In the genomic region with DNA sequence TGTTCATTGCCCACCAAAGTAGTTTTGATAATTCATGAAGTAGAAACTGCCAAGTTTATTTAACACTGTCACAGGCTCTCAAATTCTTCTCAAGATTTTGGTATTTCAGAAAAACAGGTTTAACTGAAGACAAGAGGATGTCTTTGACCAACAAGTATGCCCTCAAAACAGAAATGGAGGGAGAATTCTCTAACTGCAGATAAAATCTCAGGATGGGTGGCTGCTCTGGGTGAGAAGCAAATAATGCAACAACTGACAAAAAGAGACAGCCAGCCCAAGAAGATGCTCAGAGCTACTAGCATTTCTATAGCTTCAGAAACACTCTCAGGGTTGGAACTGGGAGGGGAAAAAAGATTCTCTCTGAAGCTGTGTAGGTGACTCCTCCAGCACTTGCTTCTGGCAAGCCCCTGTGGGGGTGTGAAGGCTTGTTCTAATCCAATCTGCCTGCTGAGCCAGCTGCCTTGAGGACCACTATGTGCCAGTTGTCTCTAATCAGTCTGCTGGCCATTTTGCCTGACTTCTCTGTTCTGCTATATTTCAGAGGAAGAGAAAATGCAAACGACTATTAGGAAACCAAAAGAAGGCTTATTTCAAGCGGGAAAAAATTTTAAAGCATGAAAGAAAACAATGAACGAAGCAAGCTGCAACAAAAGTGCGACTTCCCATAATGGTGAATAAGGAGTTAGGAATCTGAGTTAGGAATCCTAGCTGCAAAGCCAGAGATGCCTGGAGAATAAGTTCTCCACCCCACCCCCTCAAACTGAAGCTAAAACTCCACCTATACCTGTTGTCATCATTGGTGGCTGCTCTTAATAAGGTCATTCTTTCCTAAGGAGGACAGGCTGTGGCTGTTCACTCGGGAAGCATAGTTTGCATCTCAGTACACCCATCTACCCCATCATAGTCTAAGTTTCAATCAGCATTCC, we compare ENCODE assay signal across 11 cellular contexts.
DNase-seq lines count a peak whose midpoint lies in the region; ATAC-seq, FAIRE-seq and TF ChIP-seq lines count a peak whose summit lies in the region.
"Had no signal": no experiment of that assay in that cellular context is flagged by ENCODE, and none has a peak within 500 bp of the region (broad histone marks: within the 10 kb centered on the region; RNA-seq: fewer than 3 reads in every experiment).

No MANE protein-coding gene starts in this region.

- no peak overlapping the region for H3K4me3 Mint-ChIP-seq in activated CD8-positive, alpha-beta T cell treated with anti-CD3 and anti-CD28 coated beads for 36 hours
- H3K4me3 Mint-ChIP-seq in activated CD8-positive, alpha-beta T cell treated with anti-CD3 and anti-CD28 coated beads, Interleukin-2, amount 10 ng/mL, durations not matched to agents 7 days and 5 days: no peak overlapping the region
- H3K4me3 Mint-ChIP-seq: dendritic cell treated with granulocyte-macrophage colony-stimulating factor and Interleukin-4, amounts not matched to agents 40 ng/mL and 50 ng/mL, for 4 days had no signal

- FAIRE-seq in D721Med (lab: Jason Lieb, UNC): no peak

- in situ Hi-C loops in astrocyte of the cerebellum (cut with HindIII; ENCODE audit: low sequenced_read_pairs): no loop called here

- H3K36me3 Mint-ChIP-seq in activated CD8-positive, alpha-beta T cell treated with anti-CD3 and anti-CD28 coated beads for 36 hours (ENCODE audit: low read depth): no peaks in the 10 kb centered on the region
- H3K36me3 Mint-ChIP-seq in activated CD8-positive, alpha-beta T cell treated with anti-CD3 and anti-CD28 coated beads, Interleukin-2, amount 10 ng/mL, durations not matched to agents 7 days and 5 days (ENCODE audit: low read depth): no peaks in the 10 kb centered on the region

- peak overlapping the region; percentile 75 to 87 for H3K27ac ChIP-seq in aorta (ENCODE audit: low read depth in 1 of 2, low read length in 2 of 2)

- peaks cover 2 to 16% of the 10 kb centered on the region in 2 donors for H3K4me1 ChIP-seq in aorta (ENCODE audit: control insufficient read depth in 1 of 2, insufficient read depth in 2 of 2, low read length in 2 of 2)

- peak; percentile 37 for ATAC-seq in activated CD8-positive, alpha-beta T cell treated with anti-CD3 and anti-CD28 coated beads for 36 hours
- no peak for ATAC-seq in activated CD8-positive, alpha-beta T cell treated with anti-CD3 and anti-CD28 coated beads, Interleukin-2, amount 10 ng/mL, durations not matched to agents 7 days and 5 days
- ATAC-seq in aorta (ENCODE audit: low FRiP score) (no peak), HG02678 (IDR thresholded peaks at IDR 0.05; ENCODE audit: unreplicated experiment) (no peak), HG03095 (IDR thresholded peaks at IDR 0.05; ENCODE audit: unreplicated experiment) (no peak)

- H3K4me3 ChIP-seq in astrocyte of the cerebellum (ENCODE audit: low read depth, low read length): no peak overlapping the region
- no peak overlapping the region for H3K4me3 ChIP-seq in aorta (ENCODE audit: low read length in 2 of 2)

- CTCF ChIA-PET in activated CD8-positive, alpha-beta T cell treated with anti-CD3 and anti-CD28 coated beads for 36 hours (lab: Charles Lee): interaction anchor here (1.0 to 3.0 kb wide), 4 partner anchors 10 to 151 kb away, joined by 3 to 10 read pairs (median 5); no protein-coding TSS in a partner anchor
- CTCF ChIA-PET in activated CD8-positive, alpha-beta T cell treated with anti-CD3 and anti-CD28 coated beads, Interleukin-2, amount 10 ng/mL, durations not matched to agents 7 days and 5 days (lab: Charles Lee): interaction anchor here (0.9 to 2.0 kb wide), 6 partner anchors 8 to 151 kb away, joined by 3 to 12 read pairs (median 6); no protein-coding TSS in a partner anchor

- DNase-seq in activated CD8-positive, alpha-beta T cell treated with anti-CD3 and anti-CD28 coated beads for 36 hours: peak; percentile 16
- DNase-seq in activated CD8-positive, alpha-beta T cell treated with anti-CD3 and anti-CD28 coated beads, Interleukin-2, amount 10 ng/mL, durations not matched to agents 7 days and 5 days: no peak
- DNase-seq in astrocyte of the cerebellum (ENCODE audit: low read depth) (peak; percentile 29), iPS-NIHi7 (ENCODE audit: extremely low spot score) (peak; percentile 54), aorta (no peak), D721Med (ENCODE audit: insufficient read length, low spot score) (no peak)
- DNase-seq: activated T-cell treated with anti-CD3 and anti-CD28 coated beads for 4 hours, NCI-H2081 treated with DMSO at 0.1 percent for 48 hours had no signal

- H3K36me3 ChIP-seq in aorta (ENCODE audit: control insufficient read depth in 1 of 2, insufficient read depth in 2 of 2, low read length in 1 of 2): no peaks in the 10 kb centered on the region

- TF ChIP-seq CTCF in activated CD8-positive, alpha-beta T cell treated with anti-CD3 and anti-CD28 coated beads for 36 hours (IDR thresholded peaks at IDR 0.05): no peak
- TF ChIP-seq CTCF in astrocyte of the cerebellum (IDR thresholded peaks at IDR 0.05; ENCODE audit: low read depth, low read length, missing control alignments) (no peak), D721Med (IDR thresholded peaks at IDR 0.05; ENCODE audit: insufficient read depth, missing control alignments) (no peak)

- no peaks in the 10 kb centered on the region for H3K9me3 Mint-ChIP-seq in activated CD8-positive, alpha-beta T cell treated with anti-CD3 and anti-CD28 coated beads for 36 hours
- H3K9me3 Mint-ChIP-seq in activated CD8-positive, alpha-beta T cell treated with anti-CD3 and anti-CD28 coated beads, Interleukin-2, amount 10 ng/mL, durations not matched to agents 7 days and 5 days (ENCODE audit: insufficient read depth): no peaks in the 10 kb centered on the region
- H3K9me3 Mint-ChIP-seq: dendritic cell treated with granulocyte-macrophage colony-stimulating factor and Interleukin-4, amounts not matched to agents 40 ng/mL and 50 ng/mL, for 4 days had no signal

- no peak overlapping the region for H3K27ac Mint-ChIP-seq in activated CD8-positive, alpha-beta T cell treated with anti-CD3 and anti-CD28 coated beads for 36 hours
- H3K27ac Mint-ChIP-seq in activated CD8-positive, alpha-beta T cell treated with anti-CD3 and anti-CD28 coated beads, Interleukin-2, amount 10 ng/mL, durations not matched to agents 7 days and 5 days: no peak overlapping the region
- H3K27ac Mint-ChIP-seq: dendritic cell treated with granulocyte-macrophage colony-stimulating factor and Interleukin-4, amounts not matched to agents 40 ng/mL and 50 ng/mL, for 4 days had no signal

- no peaks in the 10 kb centered on the region for H3K27me3 ChIP-seq in aorta (ENCODE audit: control insufficient read depth in 1 of 2, insufficient read depth in 2 of 2, low read length in 1 of 2)

- H3K9me3 ChIP-seq in aorta (ENCODE audit: control insufficient read depth, low read length): no peaks in the 10 kb centered on the region

- intact Hi-C loops in activated CD8-positive, alpha-beta T cell treated with anti-CD3 and anti-CD28 coated beads for 36 hours (cut with micrococcal nuclease): no loop called here
- intact Hi-C loops in aorta (cut with DNase I): no loop called here

- 6 to 8% methylated on average over 5 of the region's 5 CpGs for WGBS in aorta, 2 donors

- POLR2A ChIA-PET in activated CD8-positive, alpha-beta T cell treated with anti-CD3 and anti-CD28 coated beads for 36 hours (lab: Charles Lee): interaction anchor here (1.0 kb wide), 1 partner anchor 189 kb away, joined by 3 read pairs; no protein-coding TSS in a partner anchor
- POLR2A ChIA-PET in activated CD8-positive, alpha-beta T cell treated with anti-CD3 and anti-CD28 coated beads, Interleukin-2, amount 10 ng/mL, durations not matched to agents 7 days and 5 days (lab: Charles Lee): interaction anchor here (0.6 kb wide), 1 partner anchor 57 kb away, joined by 3 read pairs; no protein-coding TSS in a partner anchor

- H3K27me3 Mint-ChIP-seq in activated CD8-positive, alpha-beta T cell treated with anti-CD3 and anti-CD28 coated beads for 36 hours: no peaks in the 10 kb centered on the region
- no peaks in the 10 kb centered on the region for H3K27me3 Mint-ChIP-seq in activated CD8-positive, alpha-beta T cell treated with anti-CD3 and anti-CD28 coated beads, Interleukin-2, amount 10 ng/mL, durations not matched to agents 7 days and 5 days (ENCODE audit: low read depth)
- H3K27me3 Mint-ChIP-seq: dendritic cell treated with granulocyte-macrophage colony-stimulating factor and Interleukin-4, amounts not matched to agents 40 ng/mL and 50 ng/mL, for 4 days had no signal

- H3K4me1 Mint-ChIP-seq in activated CD8-positive, alpha-beta T cell treated with anti-CD3 and anti-CD28 coated beads for 36 hours (ENCODE audit: low read depth): peaks cover 19% of the 10 kb centered on the region
- peaks cover 14% of the 10 kb centered on the region for H3K4me1 Mint-ChIP-seq in activated CD8-positive, alpha-beta T cell treated with anti-CD3 and anti-CD28 coated beads, Interleukin-2, amount 10 ng/mL, durations not matched to agents 7 days and 5 days (ENCODE audit: low read depth)

Comparison
In these comparisons a context has a peak if more than half of its experiments do, and no peak if none do; other contexts are left out.
1. DNase-seq: peak in activated CD8-positive, alpha-beta T cell treated with anti-CD3 and anti-CD28 coated beads for 36 hours (single experiment), astrocyte of the cerebellum (single experiment) and iPS-NIHi7 (single experiment); none in activated CD8-positive, alpha-beta T cell treated with anti-CD3 and anti-CD28 coated beads, Interleukin-2, amount 10 ng/mL, durations not matched to agents 7 days and 5 days (single experiment), aorta (0 of 2) and D721Med (single experiment).